In genomic region chr1:190436615-190437014, GRCh38 we compare ENCODE assay signal across 10 cellular contexts. TPM values are rescaled to one million over a fixed set of nuclear protein-coding genes. Genes with fewer than 3 reads are reported as not detected.
A peak's percentile ranks its signal among the peaks of the same experiment; 100 is the strongest.
DNase-seq lines count a peak whose midpoint lies in the region; TF ChIP-seq lines count a peak whose summit lies in the region.
"Had no signal": no experiment of that assay in that cellular context is flagged by ENCODE, and none has a peak within 500 bp of the region (broad histone marks: within the 10 kb centered on the region; RNA-seq: fewer than 3 reads in every experiment).

No MANE protein-coding gene starts in this region.

- H3K36me3 ChIP-seq in stomach, result no peaks in the 10 kb centered on the region
- H3K36me3 ChIP-seq in right atrium auricular region, result no peaks in the 10 kb centered on the region

- no peaks in the 10 kb centered on the region for H3K4me1 Mint-ChIP-seq in Calu3 (ENCODE audit: low read depth, unreplicated experiment)
- no peaks in the 10 kb centered on the region for H3K4me1 Mint-ChIP-seq in HFFc6 (ENCODE audit: low read depth)
- H3K4me1 Mint-ChIP-seq: naive thymus-derived CD8-positive, alpha-beta T cell had no signal

- H3K27me3 Mint-ChIP-seq in Calu3 (ENCODE audit: unreplicated experiment) (no peaks in the 10 kb centered on the region), HFFc6 (ENCODE audit: insufficient read depth) (no peaks in the 10 kb centered on the region)
- H3K27me3 Mint-ChIP-seq: naive thymus-derived CD8-positive, alpha-beta T cell had no signal

- BruUV-seq in Calu3 (replicated peaks; lab: Mats Ljungman, UMichigan), result no TSS peak

- TF ChIP-seq POLR2A in stomach (IDR thresholded peaks at IDR 0.05), result no peak

- no peaks in the 10 kb centered on the region for H3K27me3 ChIP-seq in stomach
- no peaks in the 10 kb centered on the region for H3K27me3 ChIP-seq in right atrium auricular region

- H3K27ac ChIP-seq in stomach (no peak overlapping the region), right atrium auricular region (no peak overlapping the region)

- intact Hi-C loops in Calu3 (cut with micrococcal nuclease; ENCODE audit: unreplicated experiment) (loop anchor here (5.0 kb wide), 1 partner anchor 1009 kb away; no protein-coding TSS in a partner anchor), stomach (cut with DNase I; ENCODE audit: low total_unique reads) (no loop called here)

- no peaks in the 10 kb centered on the region for H3K9me3 Mint-ChIP-seq in Calu3 (ENCODE audit: low read depth, unreplicated experiment)
- H3K9me3 Mint-ChIP-seq in HFFc6, result peaks cover 26% of the 10 kb centered on the region

- H3K9me3 ChIP-seq in stomach (no peaks in the 10 kb centered on the region), right atrium auricular region (no peaks in the 10 kb centered on the region)

- H3K27ac Mint-ChIP-seq in Calu3 (ENCODE audit: unreplicated experiment), result no peak overlapping the region
- no peak overlapping the region for H3K27ac Mint-ChIP-seq in HFFc6
- H3K27ac Mint-ChIP-seq: naive thymus-derived CD8-positive, alpha-beta T cell had no signal

- peak; percentile 43 for DNase-seq in Calu3
- DNase-seq in HFFc6, result no peak
- DNase-seq in RKO (ENCODE audit: low spot score), result peak; percentile 78
- DNase-seq in fibroblast of villous mesenchyme (ENCODE audit: low read depth), result peak; percentile 8
- no peak for DNase-seq in stomach
- no peak for DNase-seq in right atrium auricular region (ENCODE audit: low spot score)
- no peak for DNase-seq in activated CD4-positive, alpha-beta T cell treated with anti-CD3 and anti-CD28 coated beads for 1 hour
- DNase-seq in NCI-H2107 treated with DMSO at 0.1 percent for 48 hours (lab: John Stamatoyannopoulos, UW; ENCODE audit: unreplicated experiment), result no peak
- DNase-seq: naive thymus-derived CD8-positive, alpha-beta T cell; NCI-H510A treated with DMSO at 0.1 percent for 48 hours had no signal

- WGBS in stomach, 5 donors, result 72 to 85% (median 72%) methylated on average over 1 of the region's 1 CpG

- H3K4me1 ChIP-seq in stomach (no peaks in the 10 kb centered on the region), right atrium auricular region (no peaks in the 10 kb centered on the region)

- TF ChIP-seq EP300 in stomach (IDR thresholded peaks at IDR 0.05), result no peak

- H3K36me3 Mint-ChIP-seq in Calu3 (ENCODE audit: insufficient read depth, unreplicated experiment) (no peaks in the 10 kb centered on the region), HFFc6 (ENCODE audit: low read depth) (no peaks in the 10 kb centered on the region)
- H3K36me3 Mint-ChIP-seq: naive thymus-derived CD8-positive, alpha-beta T cell had no signal

- no peak overlapping the region for H3K4me3 Mint-ChIP-seq in Calu3 (ENCODE audit: low read depth, unreplicated experiment)
- H3K4me3 Mint-ChIP-seq in HFFc6, result no peak overlapping the region
- H3K4me3 Mint-ChIP-seq: naive thymus-derived CD8-positive, alpha-beta T cell had no signal

- CTCF ChIA-PET in Calu3 (lab: Charles Lee), result interaction anchor here (1.0 kb wide), 2 partner anchors 728 to 1654 kb away, joined by 3 to 7 read pairs; no protein-coding TSS in a partner anchor

- no peak overlapping the region for H3K4me3 ChIP-seq in fibroblast of villous mesenchyme (ENCODE audit: low read depth, low read length)
- no peak overlapping the region for H3K4me3 ChIP-seq in stomach
- no peak overlapping the region for H3K4me3 ChIP-seq in right atrium auricular region

- peak; percentile 21 for TF ChIP-seq CTCF in Calu3 (IDR thresholded peaks at IDR 0.05; ENCODE audit: unreplicated experiment)
- peak; percentile 20; the same call in 1 of the 2 replicates for TF ChIP-seq CTCF in HFFc6 (IDR thresholded peaks at IDR 0.05)
- no peak for TF ChIP-seq CTCF in fibroblast of villous mesenchyme (IDR thresholded peaks at IDR 0.05; ENCODE audit: insufficient read depth, low read depth, low read length)
- TF ChIP-seq CTCF in stomach (IDR thresholded peaks at IDR 0.05), result no peak
- TF ChIP-seq CTCF in right atrium auricular region (IDR thresholded peaks at IDR 0.05), result no peak

RNA-seq across cellular contexts. Expression of gene BRINP3, which starts 41.0 kb away (rescaled TPM):
- not detected in 2 replicates for total RNA-seq in Calu3 (2022)
- total RNA-seq in HFFc6 (2021; fragmentation: NEBNext Ultra II Directional; extraction: Animal tissue kit (Norgen Biotek cat#: 25700)), result not detected
- total RNA-seq in fibroblast of villous mesenchyme, result not detected in 2 replicates
- total RNA-seq in stomach, result 10 to 100 TPM in 2 of 5 donors, not detected in 3; 14.7 to 25.5 TPM
- polyA plus RNA-seq in stomach, result under 1 TPM in 2 of 3 donors, not detected in 1; 0.06 to 0.10 TPM
- total RNA-seq in right atrium auricular region, result 1 to 10 TPM; 6.8 to 8.0 TPM
- total RNA-seq: naive thymus-derived CD8-positive, alpha-beta T cell had no signal
- polyA plus RNA-seq: naive thymus-derived CD8-positive, alpha-beta T cell had no signal

Comparison
In these comparisons a context has a peak if more than half of its experiments do, and no peak if none do; other contexts are left out.
1. DNase-seq: peak in Calu3 (single experiment), RKO (single experiment) and fibroblast of villous mesenchyme (single experiment); none in HFFc6 (single experiment), stomach (single experiment), right atrium auricular region (single experiment), activated CD4-positive, alpha-beta T cell treated with anti-CD3 and anti-CD28 coated beads for 1 hour (single experiment) and NCI-H2107 treated with DMSO at 0.1 percent for 48 hours (single experiment).
2. CTCF ChIP-seq: peak in Calu3 (single experiment) and HFFc6 (single experiment); none in fibroblast of villous mesenchyme (single experiment), stomach (0 of 7) and right atrium auricular region (0 of 2).